Comparison of ENCODE assay signal across 1 cellular context in the genomic region with DNA sequence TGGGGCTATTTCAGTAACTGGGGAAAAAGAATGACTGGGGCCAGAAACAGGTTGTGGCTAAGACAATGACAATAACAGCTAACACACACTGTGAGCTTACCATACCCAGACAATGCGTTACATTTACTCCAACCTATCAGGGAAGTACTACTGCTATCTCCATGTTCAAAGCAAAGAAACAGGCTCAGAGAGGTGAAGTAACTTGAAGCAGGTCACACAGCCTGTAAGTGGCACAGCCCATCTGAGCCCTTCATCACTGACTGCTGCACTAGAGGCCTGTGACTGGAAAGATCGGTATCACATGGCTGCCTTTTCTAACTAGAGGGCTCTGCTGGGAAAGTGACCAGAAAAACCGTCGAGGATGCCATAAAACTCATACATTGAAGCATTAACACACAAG.
TF ChIP-seq lines count a peak whose summit lies in the region.

No MANE protein-coding gene starts in this region.

TF ChIP-seq in K562, 482 proteins besides CTCF, POLR2A, EP300 and RAD21:
- TF ChIP-seq BRD9 (IDR thresholded peaks at IDR 0.05; ENCODE audit: low read depth, partially characterized antibody), result peak; percentile 30
- TF ChIP-seq, protein P1, sequence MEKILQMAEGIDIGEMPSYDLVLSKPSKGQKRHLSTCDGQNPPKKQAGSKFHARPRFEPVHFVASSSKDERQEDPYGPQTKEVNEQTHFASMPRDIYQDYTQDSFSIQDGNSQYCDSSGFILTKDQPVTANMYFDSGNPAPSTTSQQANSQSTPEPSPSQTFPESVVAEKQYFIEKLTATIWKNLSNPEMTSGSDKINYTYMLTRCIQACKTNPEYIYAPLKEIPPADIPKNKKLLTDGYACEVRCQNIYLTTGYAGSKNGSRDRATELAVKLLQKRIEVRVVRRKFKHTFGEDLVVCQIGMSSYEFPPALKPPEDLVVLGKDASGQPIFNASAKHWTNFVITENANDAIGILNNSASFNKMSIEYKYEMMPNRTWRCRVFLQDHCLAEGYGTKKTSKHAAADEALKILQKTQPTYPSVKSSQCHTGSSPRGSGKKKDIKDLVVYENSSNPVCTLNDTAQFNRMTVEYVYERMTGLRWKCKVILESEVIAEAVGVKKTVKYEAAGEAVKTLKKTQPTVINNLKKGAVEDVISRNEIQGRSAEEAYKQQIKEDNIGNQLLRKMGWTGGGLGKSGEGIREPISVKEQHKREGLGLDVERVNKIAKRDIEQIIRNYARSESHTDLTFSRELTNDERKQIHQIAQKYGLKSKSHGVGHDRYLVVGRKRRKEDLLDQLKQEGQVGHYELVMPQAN (IDR thresholded peaks at IDR 0.05; ENCODE audit: borderline replicate concordance), result no peak
- TF ChIP-seq ZFP36 (IDR thresholded peaks at IDR 0.05; ENCODE audit: low read depth, low read length, partially characterized antibody), result peak; percentile 47
- peak; percentile 68 for TF ChIP-seq RBM25 (IDR thresholded peaks at IDR 0.05; ENCODE audit: low read depth, low read length, severe bottlenecking)
- TF ChIP-seq KDM1A (IDR thresholded peaks at IDR 0.05), result 0 out of 4 replicates have a peak, but pooled peaks of 1 of the 2 experiments have one; percentile 12
- peak; percentile 73 for TF ChIP-seq BCOR (IDR thresholded peaks at IDR 0.05)
